ENCODE assay signal across 15 cellular contexts in genomic region chr12:12777056-12777455, GRCh38. TPM values are rescaled to one million over a fixed set of nuclear protein-coding genes. Genes with fewer than 3 reads are reported as not detected.
DNase-seq lines count a peak whose midpoint lies in the region; TF ChIP-seq lines count a peak whose summit lies in the region.
"Had no signal": no experiment of that assay in that cellular context is flagged by ENCODE, and none has a peak within 500 bp of the region (broad histone marks: within the 10 kb centered on the region; RNA-seq: fewer than 3 reads in every experiment).

No MANE protein-coding gene starts in this region.

- no peaks in the 10 kb centered on the region for H3K79me1 ChIP-seq in mesenchymal stem cell (replicated peaks; ENCODE audit: low read length, poor library complexity, severe bottlenecking)

- H3K14ac ChIP-seq in mesenchymal stem cell (ENCODE audit: low read length in 2 of 2), result no peak overlapping the region

- no peak overlapping the region for H2BK120ac ChIP-seq in mesenchymal stem cell (ENCODE audit: low read depth, low read length)

- H3K4me1 ChIP-seq in mesenchymal stem cell (ENCODE audit: control insufficient read depth, insufficient read depth, low read depth, low read length), result peaks cover 4% of the 10 kb centered on the region

- H4K8ac ChIP-seq in mesenchymal stem cell (ENCODE audit: low read length), result no peak overlapping the region

- no peak overlapping the region for H2BK15ac ChIP-seq in mesenchymal stem cell (ENCODE audit: low read depth, poor library complexity, severe bottlenecking)

- no peak overlapping the region for H3K4me2 ChIP-seq in mesenchymal stem cell (ENCODE audit: low read length, poor library complexity, severe bottlenecking)
- H3K4me2 ChIP-seq: GM23338 had no signal

- H3K36me3 ChIP-seq in mesenchymal stem cell (ENCODE audit: control insufficient read depth in 1 of 2, insufficient read depth in 2 of 2, low read depth in 1 of 2, low read length in 2 of 2), result no peaks in the 10 kb centered on the region

- peak; percentile 23 for DNase-seq in HT-29 (ENCODE audit: low spot score)
- DNase-seq in dermis blood vessel endothelial cell, result peak; percentile 27
- peak; percentile 17 for DNase-seq in mesenchymal stem cell
- DNase-seq in GM10266 (ENCODE audit: extremely low spot score), result no peak
- no peak for DNase-seq in ureter (ENCODE audit: low spot score)
- DNase-seq in hepatic stellate cell (ENCODE audit: low spot score), result no peak
- DNase-seq in NCI-H2171 treated with DMSO at 0.1 percent for 48 hours (lab: John Stamatoyannopoulos, UW), result no peak
- DNase-seq: C1 segment of cervical spinal cord; Calu3; CD4-positive, alpha-beta T cell; DMS 273 treated with DMSO at 0.1 percent for 48 hours; DMS79; H9 had no signal

- H3K27ac ChIP-seq in 22Rv1, result no peak overlapping the region
- no peak overlapping the region for H3K27ac ChIP-seq in mesenchymal stem cell (ENCODE audit: low read length, poor library complexity, severe bottlenecking)

- H2AFZ ChIP-seq in mesenchymal stem cell (ENCODE audit: low read depth, low read length), result no peak overlapping the region
- H2AFZ ChIP-seq: GM23338 had no signal

- H2AK5ac ChIP-seq in mesenchymal stem cell (ENCODE audit: low read length, severe bottlenecking), result no peak overlapping the region

- no peak overlapping the region for H3K9ac ChIP-seq in mesenchymal stem cell (ENCODE audit: low read length)

- H4K91ac ChIP-seq in mesenchymal stem cell (ENCODE audit: low read length), result no peak overlapping the region

- H3K4me3 ChIP-seq in mesenchymal stem cell (ENCODE audit: insufficient read depth in 1 of 2, low read depth in 1 of 2, low read length in 2 of 2), result no peak overlapping the region
- H3K4me3 ChIP-seq: GM23338 had no signal

- H3K23ac ChIP-seq in mesenchymal stem cell (ENCODE audit: low read length in 2 of 2), result no peak overlapping the region

- 71% methylated on average over 1 of the region's 1 CpG for WGBS in mesenchymal stem cell

- no peaks in the 10 kb centered on the region for H3K27me3 ChIP-seq in mesenchymal stem cell (ENCODE audit: control insufficient read depth in 1 of 2, insufficient read depth in 1 of 2, low read length in 2 of 2)

- no peak overlapping the region for H2BK12ac ChIP-seq in mesenchymal stem cell (ENCODE audit: low read length in 2 of 2)

- H2BK5ac ChIP-seq in mesenchymal stem cell (ENCODE audit: low read depth, low read length, poor library complexity, severe bottlenecking), result no peak overlapping the region

- TF ChIP-seq CTCF in 22Rv1 (IDR thresholded peaks at IDR 0.05), result 0 out of 2 replicates have a peak, but pooled peaks have one; percentile 4
- no peak for TF ChIP-seq CTCF in GM10266 (IDR thresholded peaks at IDR 0.05; ENCODE audit: control insufficient read depth, insufficient read depth, low read depth, missing control alignments)

- H3K18ac ChIP-seq in mesenchymal stem cell (ENCODE audit: low read depth in 1 of 2, low read length in 2 of 2), result no peak overlapping the region

- H3K4ac ChIP-seq in mesenchymal stem cell (ENCODE audit: low read depth in 1 of 2, low read length in 2 of 2), result no peak overlapping the region

- no peaks in the 10 kb centered on the region for H3K9me3 ChIP-seq in mesenchymal stem cell (ENCODE audit: control insufficient read depth, low read length)

RNA-seq across cellular contexts. Expression of gene APOLD1, which starts 8.4 kb away (rescaled TPM):
- total RNA-seq in HT-29 (2014; rRNA removed; shearing (Covaris generic)), result 2.1 and 2.4 TPM in 2 replicates
- 35.6 and 63.8 TPM in 2 replicates for total RNA-seq in dermis blood vessel endothelial cell
- polyA plus RNA-seq in mesenchymal stem cell (2013, experiment 1 of 2), result 0.43 TPM
- polyA plus RNA-seq in mesenchymal stem cell (2013, experiment 2 of 2), result 0.40 TPM
- 35.9 TPM for total RNA-seq in ureter

RNA-seq across cellular contexts. Expression of gene DDX47, which starts 36.1 kb away (rescaled TPM):
- total RNA-seq in HT-29 (2014; rRNA removed; shearing (Covaris generic)), result 39.4 and 46.9 TPM in 2 replicates
- total RNA-seq in dermis blood vessel endothelial cell, result 83.0 and 87.7 TPM in 2 replicates
- 36.6 TPM for polyA plus RNA-seq in mesenchymal stem cell (2013, experiment 1 of 2)
- 38.5 TPM for polyA plus RNA-seq in mesenchymal stem cell (2013, experiment 2 of 2)
- total RNA-seq in ureter, result 79.7 TPM

RNA-seq across cellular contexts. Expression of gene CDKN1B, which starts 59.9 kb away (rescaled TPM):
- 52.9 and 67.7 TPM in 2 replicates for total RNA-seq in HT-29 (2014; rRNA removed; shearing (Covaris generic))
- total RNA-seq in dermis blood vessel endothelial cell (67.7 and 75.4 TPM in 2 replicates), ureter (52.8 TPM)
- 19.0 TPM for polyA plus RNA-seq in mesenchymal stem cell (2013, experiment 1 of 2)
- polyA plus RNA-seq in mesenchymal stem cell (2013, experiment 2 of 2), result 19.7 TPM

Comparison
In these comparisons a context has a peak if more than half of its experiments do, and no peak if none do; other contexts are left out.
1. DNase-seq: peak in HT-29 (single experiment), dermis blood vessel endothelial cell (single experiment) and mesenchymal stem cell (single experiment); none in GM10266 (single experiment), ureter (single experiment), hepatic stellate cell (single experiment) and NCI-H2171 treated with DMSO at 0.1 percent for 48 hours (single experiment).
2. RNA of gene APOLD1, which starts 8.4 kb away (total RNA-seq): 35.6 to 63.8 TPM in dermis blood vessel endothelial cell and 35.9 TPM in ureter (single experiment); 2.1 to 2.4 TPM in HT-29; every median in the first group is over 10 times any median in the second.